In genomic region chr2:3618367-3618766, GRCh38 we compare ENCODE assay signal across 31 cellular contexts. TPM values are rescaled to one million over a fixed set of nuclear protein-coding genes. Genes with fewer than 3 reads are reported as not detected.
"Had no signal": no experiment of that assay in that cellular context is flagged by ENCODE, and none has a peak within 500 bp of the region (broad histone marks: within the 10 kb centered on the region; RNA-seq: fewer than 3 reads in every experiment).

No MANE protein-coding gene starts in this region.

- H3K27me3 ChIP-seq: ovary, right lobe of liver, spleen, suprapubic skin, testis, tibial artery, transverse colon, upper lobe of right lung, uterus had no signal

- H3K4me2 ChIP-seq: neural progenitor cell, smooth muscle cell had no signal

- ATAC-seq: natural killer cell; psoas muscle; right cardiac atrium; right lobe of liver; stimulated activated memory B cell treated with anti-CD40 and anti-IgM and Interleukin-4, amounts not matched to agents 10 μg/mL and 1 μg/mL and 100 μg/mL, for 72 hours; stimulated activated naive CD8-positive, alpha-beta T cell treated with anti-CD3 and anti-CD28 coated beads, Interleukin-15, amount 100 ng/mL, for 72 hours; stimulated activated naive CD8-positive, alpha-beta T cell treated with anti-CD3 and anti-CD28 coated beads, Interleukin-15, Interleukin-2, amounts not matched to agents 100 U/mL and 50 U/mL, for 24 hours; upper lobe of right lung had no signal

- H3K4me1 ChIP-seq: neural progenitor cell, parathyroid adenoma, psoas muscle, right lobe of liver, spleen, suprapubic skin, testis, tibial artery, transverse colon, upper lobe of right lung, uterus had no signal

- H3K4me3 ChIP-seq: neural progenitor cell, ovary, psoas muscle, right lobe of liver, skin epidermis, smooth muscle cell, spleen, suprapubic skin, testis, tibial artery, transverse colon, upper lobe of right lung, uterus had no signal

- DNase-seq: natural killer cell; occipital lobe; ovary; posterior cingulate gyrus; psoas muscle; right cardiac atrium; right lobe of liver; spleen; stimulated activated CD4-positive, alpha-beta T cell treated with anti-CD3 and anti-CD28 coated beads, Interleukin-12 subunit alpha, Interleukin-12 subunit beta, amount 100 ng/mL, for 4 hours; stimulated activated CD4-positive, alpha-beta T cell treated with anti-CD3 and anti-CD28 coated beads, Interleukin-1b, Interleukin-23, amount 100 ng/mL, for 48 hours; stimulated activated CD4-positive, alpha-beta T cell treated with anti-CD3 and anti-CD28 coated beads, Interleukin-4, amount 100 ng/mL, for 1 hour; stimulated activated CD4-positive, alpha-beta T cell treated with anti-CD3 and anti-CD28 coated beads, Interleukin-4, amount 100 ng/mL, for 4 hours; stimulated activated CD8-positive, alpha-beta memory T cell treated with anti-CD3 and anti-CD28 coated beads, Interleukin-4, amount 100 ng/mL, for 48 hours; stimulated activated naive CD4-positive, alpha-beta T cell; stimulated activated naive CD8-positive, alpha-beta T cell treated with anti-CD3 and anti-CD28 coated beads, Interleukin-15, amount 100 ng/mL, for 72 hours; stimulated activated naive CD8-positive, alpha-beta T cell treated with anti-CD3 and anti-CD28 coated beads, Interleukin-15, Interleukin-2, amounts not matched to agents 100 U/mL and 50 U/mL, for 24 hours; substantia nigra; testis; tibial artery; transverse colon; upper lobe of right lung; uterus had no signal

- H3K9ac ChIP-seq: neural progenitor cell, parathyroid adenoma had no signal

- H3K9me3 ChIP-seq: ovary, psoas muscle, right lobe of liver, suprapubic skin, testis, transverse colon, upper lobe of right lung, uterus had no signal

- H3K79me2 ChIP-seq: parathyroid adenoma had no signal

- H2AFZ ChIP-seq: neural progenitor cell, parathyroid adenoma had no signal

- H3K36me3 ChIP-seq: neural progenitor cell, ovary, right lobe of liver, spleen, suprapubic skin, tibial artery, transverse colon, upper lobe of right lung, uterus had no signal

- H3K27ac ChIP-seq: neural progenitor cell, ovary, parathyroid adenoma, psoas muscle, right lobe of liver, skin epidermis, spleen, suprapubic skin, testis, tibial artery, transverse colon, upper lobe of right lung, uterus had no signal

RNA-seq across cellular contexts. Expression of gene COLEC11, which starts 23.5 kb away (rescaled TPM):
- total RNA-seq: progenitor cell of endocrine pancreas, renal cortical epithelial cell had no signal

RNA-seq across cellular contexts. Expression of gene ALLC, which starts 39.6 kb away (rescaled TPM):
- total RNA-seq: natural killer cell, occipital lobe, osteoblast, progenitor cell of endocrine pancreas, psoas muscle, renal cortical epithelial cell, smooth muscle cell, spleen, suprapubic skin, transverse colon, upper lobe of right lung, uterus had no signal
- polyA plus RNA-seq: psoas muscle, smooth muscle cell, spleen had no signal
